1 cellular context compared by ENCODE assay signal in genomic region chr21:46153259-46154154, GRCh38.
TF ChIP-seq lines count a peak whose summit lies in the region.

No MANE protein-coding gene starts in this region.

TF ChIP-seq in HepG2, 621 proteins besides CTCF, POLR2A, EP300 and RAD21 (continued from another document and continues in another):
- TF ChIP-seq ZNF639 (CRISPR knock-in tag; conservative IDR thresholded peaks at IDR 0.05) (no peak), SMAD3 (CRISPR knock-in tag; IDR thresholded peaks at IDR 0.05) (no peak), ZNF616 (CRISPR knock-in tag; IDR thresholded peaks at IDR 0.05; ENCODE audit: low read depth) (no peak), ZFP62 (CRISPR knock-in tag; IDR thresholded peaks at IDR 0.05) (no peak), POGZ (CRISPR knock-in tag; IDR thresholded peaks at IDR 0.05) (no peak), FUBP1 (CRISPR knock-in tag; IDR thresholded peaks at IDR 0.05; ENCODE audit: borderline replicate concordance) (0 out of 2 replicates have a peak, but pooled peaks have one; percentile 14), ZNF773 (CRISPR knock-in tag; IDR thresholded peaks at IDR 0.05; ENCODE audit: borderline replicate concordance) (no peak), ZZZ3 (CRISPR knock-in tag; IDR thresholded peaks at IDR 0.05; ENCODE audit: borderline replicate concordance) (no peak), CAMTA2 (CRISPR knock-in tag; IDR thresholded peaks at IDR 0.05; ENCODE audit: borderline replicate concordance) (no peak), ZNF652 (CRISPR knock-in tag; IDR thresholded peaks at IDR 0.05; ENCODE audit: borderline replicate concordance, low read depth) (no peak), ZNF660 (CRISPR knock-in tag; IDR thresholded peaks at IDR 0.05; ENCODE audit: borderline replicate concordance, low read depth) (no peak), ZNF263 (CRISPR knock-in tag; IDR thresholded peaks at IDR 0.05) (peak; percentile 76), ZBTB10 (CRISPR knock-in tag; IDR thresholded peaks at IDR 0.05; ENCODE audit: borderline replicate concordance) (peak; percentile 77; the same call in 1 of the 2 replicates), ZBTB21 (CRISPR knock-in tag; IDR thresholded peaks at IDR 0.05) (no peak), NFIC (IDR thresholded peaks at IDR 0.05; ENCODE audit: low read length) (no peak), KMT2B (CRISPR knock-in tag; IDR thresholded peaks at IDR 0.05) (peak; percentile 21; the same call in 1 of the 2 replicates), CSRNP2 (CRISPR knock-in tag; conservative IDR thresholded peaks at IDR 0.05; ENCODE audit: low read depth) (no peak), NBN (conservative IDR thresholded peaks at IDR 0.05) (no peak), EED (CRISPR knock-in tag; IDR thresholded peaks at IDR 0.05) (no peak), ZSCAN22 (CRISPR knock-in tag; IDR thresholded peaks at IDR 0.05) (no peak), HOMEZ (CRISPR knock-in tag; IDR thresholded peaks at IDR 0.05; ENCODE audit: low read depth) (no peak), AHR (CRISPR knock-in tag; IDR thresholded peaks at IDR 0.05) (peak; percentile 72), DNMT3B (CRISPR knock-in tag; conservative IDR thresholded peaks at IDR 0.05) (no peak), GPN1 (CRISPR knock-in tag; IDR thresholded peaks at IDR 0.05; ENCODE audit: borderline replicate concordance) (no peak), TSC22D2 (CRISPR knock-in tag; IDR thresholded peaks at IDR 0.05; ENCODE audit: borderline replicate concordance) (peak; percentile 37; the same call in 1 of the 2 replicates), POLR2G (IDR thresholded peaks at IDR 0.05; ENCODE audit: low read depth, low read length) (no peak), ZNF891 (CRISPR knock-in tag; IDR thresholded peaks at IDR 0.05) (peak; percentile 39; the same call in 1 of the 2 replicates), ZNF326 (CRISPR knock-in tag; IDR thresholded peaks at IDR 0.05; ENCODE audit: borderline replicate concordance) (no peak), ZNF777 (CRISPR knock-in tag; IDR thresholded peaks at IDR 0.05) (no peak; the same call in 1 of the 2 replicates), TBX3 (IDR thresholded peaks at IDR 0.05; ENCODE audit: borderline replicate concordance) (peak; percentile 66; the same call in 1 of the 2 replicates), ZMYM4 (CRISPR knock-in tag; IDR thresholded peaks at IDR 0.05) (peak; percentile 46; the same call in 1 of the 2 replicates), CEBPG (CRISPR knock-in tag; IDR thresholded peaks at IDR 0.05) (no peak), BRCA1 (CRISPR knock-in tag; IDR thresholded peaks at IDR 0.05) (no peak), ZNF235 (CRISPR knock-in tag; IDR thresholded peaks at IDR 0.05; ENCODE audit: borderline replicate concordance) (no peak), ZSCAN9 (CRISPR knock-in tag; IDR thresholded peaks at IDR 0.05; ENCODE audit: borderline replicate concordance) (0 out of 2 replicates have a peak, but pooled peaks have one; percentile 21), NCOA5 (CRISPR knock-in tag; IDR thresholded peaks at IDR 0.05) (no peak), DPF2 (CRISPR knock-in tag; IDR thresholded peaks at IDR 0.05; ENCODE audit: borderline replicate concordance, low read depth) (peak; percentile 82), STAT5B (CRISPR knock-in tag; IDR thresholded peaks at IDR 0.05) (peak; percentile 33; the same call in 1 of the 2 replicates), CSRNP1 (CRISPR knock-in tag; IDR thresholded peaks at IDR 0.05) (no peak), U2AF1 (optimal IDR thresholded peaks at IDR 0.05; ENCODE audit: low read depth, low read length) (no peak), HES4 (CRISPR knock-in tag; IDR thresholded peaks at IDR 0.05; ENCODE audit: borderline replicate concordance) (0 out of 2 replicates have a peak, but pooled peaks have one; percentile 69), CEBPB (IDR thresholded peaks at IDR 0.05; ENCODE audit: borderline replicate concordance, low read depth, low read length) (no peak), TEAD3 (CRISPR knock-in tag; optimal IDR thresholded peaks at IDR 0.05; ENCODE audit: borderline replicate concordance) (no peak), RFXAP (CRISPR knock-in tag; IDR thresholded peaks at IDR 0.05; ENCODE audit: borderline replicate concordance) (peak; percentile 42; the same call in 1 of the 2 replicates), ZNF256 (CRISPR knock-in tag; conservative IDR thresholded peaks at IDR 0.05) (no peak), ZNF543 (CRISPR knock-in tag; IDR thresholded peaks at IDR 0.05) (no peak), MZF1 (CRISPR knock-in tag; IDR thresholded peaks at IDR 0.05; ENCODE audit: borderline replicate concordance) (no peak), SP2 (CRISPR knock-in tag; IDR thresholded peaks at IDR 0.05) (no peak), ZFP36 (IDR thresholded peaks at IDR 0.05; ENCODE audit: borderline replicate concordance, low read depth, low read length, partially characterized antibody) (no peak), ZNF784 (CRISPR knock-in tag; IDR thresholded peaks at IDR 0.05; ENCODE audit: borderline replicate concordance) (0 out of 2 replicates have a peak, but pooled peaks have one; percentile 33), ZNF205 (CRISPR knock-in tag; IDR thresholded peaks at IDR 0.05) (peak; percentile 62; the same call in 1 of the 2 replicates), ZNF430 (CRISPR knock-in tag; IDR thresholded peaks at IDR 0.05) (peak; percentile 66; the same call in 1 of the 2 replicates), HHEX (CRISPR knock-in tag; IDR thresholded peaks at IDR 0.05) (no peak), ZNF737 (CRISPR knock-in tag; IDR thresholded peaks at IDR 0.05; ENCODE audit: borderline replicate concordance) (no peak), SIX1 (CRISPR knock-in tag; IDR thresholded peaks at IDR 0.05; ENCODE audit: borderline replicate concordance) (peak; percentile 66; the same call in 1 of the 2 replicates), PLSCR1 (CRISPR knock-in tag; IDR thresholded peaks at IDR 0.05; ENCODE audit: borderline replicate concordance) (no peak), NAIF1 (CRISPR knock-in tag; IDR thresholded peaks at IDR 0.05; ENCODE audit: borderline replicate concordance) (no peak), ATF4 (CRISPR knock-in tag; IDR thresholded peaks at IDR 0.05) (no peak), SRF (IDR thresholded peaks at IDR 0.05; ENCODE audit: low read depth, low read length) (no peak), KDM6A (CRISPR knock-in tag; IDR thresholded peaks at IDR 0.05; ENCODE audit: low read depth) (no peak), AGO2 (optimal IDR thresholded peaks at IDR 0.05; ENCODE audit: low read depth, low read length) (peak; percentile 22)
